Comparison of ENCODE assay signal across 8 cellular contexts in genomic region chr10:31157125-31157983, GRCh38.
DNase-seq lines count a peak whose midpoint lies in the region; ATAC-seq and TF ChIP-seq lines count a peak whose summit lies in the region.

No MANE protein-coding gene starts in this region.

- peak; percentile 42 for DNase-seq in DMS153 treated with DMSO at 0.1 percent for 48 hours (lab: John Stamatoyannopoulos, UW; ENCODE audit: unreplicated experiment)
- peak; percentile 48 for DNase-seq in NCI-H69 (lab: John Stamatoyannopoulos, UW)
- peak; percentile 59 for DNase-seq in fibroblast of villous mesenchyme (ENCODE audit: low read depth)
- peak; percentile 65 for DNase-seq in pons (ENCODE audit: low spot score)
- no peak for DNase-seq in SIG-M5 treated with dmso at 0.1 percent for 504 hours (lab: John Stamatoyannopoulos, UW; ENCODE audit: unreplicated experiment)
- DNase-seq in HUDEP-2 (lab: John Stamatoyannopoulos, UW; ENCODE audit: unreplicated experiment in 76 of 76): no peak
- DNase-seq in mesenteric fat pad (ENCODE audit: low spot score): no peak

- no peak for ATAC-seq in GM18861 (IDR thresholded peaks at IDR 0.05; ENCODE audit: unreplicated experiment)

- no peak overlapping the region for H3K4me3 ChIP-seq in fibroblast of villous mesenchyme (ENCODE audit: low read depth, low read length)

- TF ChIP-seq CTCF in fibroblast of villous mesenchyme (IDR thresholded peaks at IDR 0.05; ENCODE audit: insufficient read depth, low read depth, low read length): no peak

Comparison
In these comparisons a context has a peak if more than half of its experiments do, and no peak if none do; other contexts are left out.
1. DNase-seq: peak in DMS153 treated with DMSO at 0.1 percent for 48 hours (single experiment), NCI-H69 (single experiment), fibroblast of villous mesenchyme (single experiment) and pons (single experiment); none in SIG-M5 treated with dmso at 0.1 percent for 504 hours (single experiment), HUDEP-2 (0 of 76) and mesenteric fat pad (single experiment).